Comparison of ENCODE assay signal across 8 cellular contexts in genomic region chr11:114061053-114062049, GRCh38. TPM values are rescaled to one million over a fixed set of nuclear protein-coding genes. Genes with fewer than 3 reads are reported as not detected.
A peak's percentile ranks its signal among the peaks of the same experiment; 100 is the strongest.
DNase-seq lines count a peak whose midpoint lies in the region; ATAC-seq and TF ChIP-seq lines count a peak whose summit lies in the region.

No MANE protein-coding gene starts in this region.

- H3K27ac ChIP-seq in mesenchymal stem cell (ENCODE audit: low read length, poor library complexity, severe bottlenecking) (no peak overlapping the region), upper lobe of right lung (peak overlapping the region; percentile 98)

- no peak overlapping the region for H2BK5ac ChIP-seq in mesenchymal stem cell (ENCODE audit: low read depth, low read length, poor library complexity, severe bottlenecking)

- no peaks in the 10 kb centered on the region for H3K79me1 ChIP-seq in mesenchymal stem cell (replicated peaks; ENCODE audit: low read length, poor library complexity, severe bottlenecking)

- peak overlapping the region; percentile 94 for H3K4me2 ChIP-seq in mesenchymal stem cell (ENCODE audit: low read length, poor library complexity, severe bottlenecking)

- H3K9me3 ChIP-seq in mesenchymal stem cell (ENCODE audit: control insufficient read depth, low read length): no peaks in the 10 kb centered on the region
- H3K9me3 ChIP-seq in upper lobe of right lung: no peaks in the 10 kb centered on the region

- no peak for TF ChIP-seq CTCF in upper lobe of right lung (IDR thresholded peaks at IDR 0.05)

- peak overlapping the region; percentile 82 for H4K8ac ChIP-seq in mesenchymal stem cell (ENCODE audit: low read length)

- no peak overlapping the region for H2BK120ac ChIP-seq in mesenchymal stem cell (ENCODE audit: low read depth, low read length)

- H3K18ac ChIP-seq in mesenchymal stem cell (ENCODE audit: low read depth in 1 of 2, low read length in 2 of 2): peak overlapping the region; percentile 82 to 93

- peak overlapping the region; percentile 80 for H2BK15ac ChIP-seq in mesenchymal stem cell (ENCODE audit: low read depth, poor library complexity, severe bottlenecking)

- peak overlapping the region; percentile 62 for H3K9ac ChIP-seq in mesenchymal stem cell (ENCODE audit: low read length)

- WGBS in mesenchymal stem cell: 5% methylated on average over 51 of the region's 52 CpGs

- H3K4me3 ChIP-seq in mesenchymal stem cell (ENCODE audit: insufficient read depth in 1 of 2, low read depth in 1 of 2, low read length in 2 of 2) (peak overlapping the region; percentile 48 to 82), upper lobe of right lung (peak overlapping the region; percentile 95)

- peak overlapping the region; percentile 53 for H4K91ac ChIP-seq in mesenchymal stem cell (ENCODE audit: low read length)

- peak overlapping the region in 1 of 2 experiments; percentile 46 for H3K23ac ChIP-seq in mesenchymal stem cell (ENCODE audit: low read length in 2 of 2)

- H3K36me3 ChIP-seq in mesenchymal stem cell (ENCODE audit: control insufficient read depth in 1 of 2, insufficient read depth in 2 of 2, low read depth in 1 of 2, low read length in 2 of 2) (no peaks in the 10 kb centered on the region), upper lobe of right lung (peaks cover 39% of the 10 kb centered on the region)

- H3K4me1 ChIP-seq in mesenchymal stem cell (ENCODE audit: control insufficient read depth, insufficient read depth, low read depth, low read length) (peaks cover 24% of the 10 kb centered on the region), upper lobe of right lung (peaks cover 56% of the 10 kb centered on the region)

- peak overlapping the region in 1 of 2 experiments; percentile 74 for H3K14ac ChIP-seq in mesenchymal stem cell (ENCODE audit: low read length in 2 of 2)

- ATAC-seq in upper lobe of right lung (peak; percentile 9), GM19467 (IDR thresholded peaks at IDR 0.05; ENCODE audit: unreplicated experiment) (no peak), HG03432 (IDR thresholded peaks at IDR 0.05; ENCODE audit: unreplicated experiment) (no peak)

- peak overlapping the region; percentile 18 to 85 for H2BK12ac ChIP-seq in mesenchymal stem cell (ENCODE audit: low read length in 2 of 2)

- no peak overlapping the region for H2AFZ ChIP-seq in mesenchymal stem cell (ENCODE audit: low read depth, low read length)

- H2AK5ac ChIP-seq in mesenchymal stem cell (ENCODE audit: low read length, severe bottlenecking): no peak overlapping the region

- DNase-seq in D341Med (ENCODE audit: low spot score) (peak; percentile 52), NCI-H526 treated with DMSO at 0.1 percent for 48 hours (lab: John Stamatoyannopoulos, UW) (peak; percentile 30), dermis blood vessel endothelial cell (peak; percentile 54), mesenchymal stem cell (peak; percentile 62), upper lobe of right lung (peak; percentile 76), T1000 (lab: John Stamatoyannopoulos, UW) (no peak)

- peak overlapping the region; percentile 24 to 85 for H3K4ac ChIP-seq in mesenchymal stem cell (ENCODE audit: low read depth in 1 of 2, low read length in 2 of 2)

- intact Hi-C loops in upper lobe of right lung (cut with DNase I): loop anchor here (10.0 kb wide), 2 partner anchors 123 to 193 kb away; no protein-coding TSS in a partner anchor

- H3K27me3 ChIP-seq in mesenchymal stem cell (ENCODE audit: control insufficient read depth in 1 of 2, insufficient read depth in 1 of 2, low read length in 2 of 2) (peaks cover 89 to 92% of the 10 kb centered on the region in 2 experiments), upper lobe of right lung (no peaks in the 10 kb centered on the region)

RNA-seq across cellular contexts. Expression of gene ZBTB16, which starts 1.8 kb away (rescaled TPM):
- total RNA-seq in dermis blood vessel endothelial cell (23.1 and 34.7 TPM in 2 replicates), upper lobe of right lung (221 TPM)
- polyA plus RNA-seq in mesenchymal stem cell (2013, experiment 1 of 2): 2.4 TPM
- 2.1 TPM for polyA plus RNA-seq in mesenchymal stem cell (2013, experiment 2 of 2)
